8 cellular contexts compared by ENCODE assay signal in genomic region chr19:38831142-38831605, GRCh38. TPM values are rescaled to one million over a fixed set of nuclear protein-coding genes. Genes with fewer than 3 reads are reported as not detected.
A peak's percentile ranks its signal among the peaks of the same experiment; 100 is the strongest.
DNase-seq lines count a peak whose midpoint lies in the region; ATAC-seq and TF ChIP-seq lines count a peak whose summit lies in the region.

No MANE protein-coding gene starts in this region.

- H3K27me3 Mint-ChIP-seq in activated CD8-positive, alpha-beta T cell treated with anti-CD3 and anti-CD28 coated beads, Interleukin-2, amount 10 ng/mL, durations not matched to agents 7 days and 5 days (ENCODE audit: low read depth): no peaks in the 10 kb centered on the region
- no peaks in the 10 kb centered on the region for H3K27me3 Mint-ChIP-seq in nephron progenitor cell (ENCODE audit: low read depth, poor library complexity)

- CTCF ChIA-PET in activated CD8-positive, alpha-beta T cell treated with anti-CD3 and anti-CD28 coated beads, Interleukin-2, amount 10 ng/mL, durations not matched to agents 7 days and 5 days (lab: Charles Lee): interaction anchor here (1.0 to 2.1 kb wide), 10 partner anchors 9 to 100 kb away, joined by 3 to 12 read pairs (median 6); partner anchors contain the start of genes MRPS12 and SARS2

- peak; percentile 28 for DNase-seq in stimulated activated CD4-positive, alpha-beta T cell treated with anti-CD3 and anti-CD28 coated beads, Interleukin-12 subunit alpha, Interleukin-12 subunit beta, amount 100 ng/mL, for 4 hours
- DNase-seq in stimulated activated CD4-positive, alpha-beta T cell treated with anti-CD3 and anti-CD28 coated beads, Interleukin-1b, Interleukin-23, amount 100 ng/mL, for 48 hours: no peak
- DNase-seq in HCEC 1CT: peak; percentile 97
- DNase-seq in LoVo (ENCODE audit: low spot score): peak; percentile 49
- peak; percentile 51 for DNase-seq in activated CD8-positive, alpha-beta T cell treated with anti-CD3 and anti-CD28 coated beads, Interleukin-2, amount 10 ng/mL, durations not matched to agents 7 days and 5 days
- DNase-seq in foreskin fibroblast: peak; percentile 94
- DNase-seq in nephron progenitor cell: peak; percentile 33
- DNase-seq in activated CD8-positive, alpha-beta memory T cell treated with anti-CD3 and anti-CD28 coated beads for 24 hours: no peak

- peak overlapping the region; percentile 88 for H3K27ac Mint-ChIP-seq in activated CD8-positive, alpha-beta T cell treated with anti-CD3 and anti-CD28 coated beads, Interleukin-2, amount 10 ng/mL, durations not matched to agents 7 days and 5 days
- H3K27ac Mint-ChIP-seq in nephron progenitor cell: peak overlapping the region; percentile 88

- no peaks in the 10 kb centered on the region for H3K9me3 Mint-ChIP-seq in activated CD8-positive, alpha-beta T cell treated with anti-CD3 and anti-CD28 coated beads, Interleukin-2, amount 10 ng/mL, durations not matched to agents 7 days and 5 days (ENCODE audit: insufficient read depth)
- H3K9me3 Mint-ChIP-seq in nephron progenitor cell: no peaks in the 10 kb centered on the region

- POLR2A ChIA-PET in activated CD8-positive, alpha-beta T cell treated with anti-CD3 and anti-CD28 coated beads, Interleukin-2, amount 10 ng/mL, durations not matched to agents 7 days and 5 days (lab: Charles Lee): interaction anchor here (0.6 to 3.1 kb wide), 7 partner anchors 10 to 457 kb away, joined by 3 to 27 read pairs (median 5); partner anchors contain the start of genes HNRNPL and PSMD8

- H3K4me3 Mint-ChIP-seq in activated CD8-positive, alpha-beta T cell treated with anti-CD3 and anti-CD28 coated beads, Interleukin-2, amount 10 ng/mL, durations not matched to agents 7 days and 5 days: peak overlapping the region; percentile 92
- peak overlapping the region; percentile 86 for H3K4me3 Mint-ChIP-seq in nephron progenitor cell

- TF ChIP-seq CTCF in foreskin fibroblast (IDR thresholded peaks at IDR 0.05; ENCODE audit: low read depth, low read length) (no peak), nephron progenitor cell (IDR thresholded peaks at IDR 0.05) (no peak)

- ATAC-seq in activated CD8-positive, alpha-beta T cell treated with anti-CD3 and anti-CD28 coated beads, Interleukin-2, amount 10 ng/mL, durations not matched to agents 7 days and 5 days: peak; percentile 35

- H3K4me3 ChIP-seq in foreskin fibroblast (ENCODE audit: low read depth in 1 of 2, low read length in 2 of 2): peak overlapping the region; percentile 60 to 87

- peaks cover 32% of the 10 kb centered on the region for H3K36me3 Mint-ChIP-seq in activated CD8-positive, alpha-beta T cell treated with anti-CD3 and anti-CD28 coated beads, Interleukin-2, amount 10 ng/mL, durations not matched to agents 7 days and 5 days (ENCODE audit: low read depth)
- H3K36me3 Mint-ChIP-seq in nephron progenitor cell (ENCODE audit: low read depth): peaks cover 61% of the 10 kb centered on the region

- H3K4me1 Mint-ChIP-seq in activated CD8-positive, alpha-beta T cell treated with anti-CD3 and anti-CD28 coated beads, Interleukin-2, amount 10 ng/mL, durations not matched to agents 7 days and 5 days (ENCODE audit: low read depth): peaks cover 33% of the 10 kb centered on the region
- peaks cover 40% of the 10 kb centered on the region for H3K4me1 Mint-ChIP-seq in nephron progenitor cell

RNA-seq across cellular contexts. Expression of gene ECH1, which starts 0.4 kb away (rescaled TPM):
- 100 to 1,000 TPM; 170 to 175 TPM for total RNA-seq in activated CD8-positive, alpha-beta T cell treated with anti-CD3 and anti-CD28 coated beads, Interleukin-2, amount 10 ng/mL, durations not matched to agents 7 days and 5 days

RNA-seq across cellular contexts. Expression of gene LGALS4, which starts 18.4 kb away (rescaled TPM):
- total RNA-seq in activated CD8-positive, alpha-beta T cell treated with anti-CD3 and anti-CD28 coated beads, Interleukin-2, amount 10 ng/mL, durations not matched to agents 7 days and 5 days: 1 to 10 TPM; 1.6 to 1.8 TPM

RNA-seq across cellular contexts. Expression of gene HNRNPL, which starts 18.6 kb away (rescaled TPM):
- 100 to 1,000 TPM; 509 to 553 TPM for total RNA-seq in activated CD8-positive, alpha-beta T cell treated with anti-CD3 and anti-CD28 coated beads, Interleukin-2, amount 10 ng/mL, durations not matched to agents 7 days and 5 days

RNA-seq across cellular contexts. Expression of gene LGALS7B, which starts 42.2 kb away (rescaled TPM):
- not detected for total RNA-seq in activated CD8-positive, alpha-beta T cell treated with anti-CD3 and anti-CD28 coated beads, Interleukin-2, amount 10 ng/mL, durations not matched to agents 7 days and 5 days

RNA-seq across cellular contexts. Expression of gene RINL, which starts 46.9 kb away (rescaled TPM):
- 10 to 100 TPM; 58.9 to 63.5 TPM for total RNA-seq in activated CD8-positive, alpha-beta T cell treated with anti-CD3 and anti-CD28 coated beads, Interleukin-2, amount 10 ng/mL, durations not matched to agents 7 days and 5 days

Comparison
In these comparisons a context has a peak if more than half of its experiments do, and no peak if none do; other contexts are left out.
1. DNase-seq: peak in stimulated activated CD4-positive, alpha-beta T cell treated with anti-CD3 and anti-CD28 coated beads, Interleukin-12 subunit alpha, Interleukin-12 subunit beta, amount 100 ng/mL, for 4 hours (single experiment), HCEC 1CT (single experiment), LoVo (single experiment), activated CD8-positive, alpha-beta T cell treated with anti-CD3 and anti-CD28 coated beads, Interleukin-2, amount 10 ng/mL, durations not matched to agents 7 days and 5 days (single experiment), foreskin fibroblast (2 of 2) and nephron progenitor cell (single experiment); none in stimulated activated CD4-positive, alpha-beta T cell treated with anti-CD3 and anti-CD28 coated beads, Interleukin-1b, Interleukin-23, amount 100 ng/mL, for 48 hours (single experiment) and activated CD8-positive, alpha-beta memory T cell treated with anti-CD3 and anti-CD28 coated beads for 24 hours (single experiment).